In genomic region chr4:81085979-81086378, GRCh38 we compare ENCODE assay signal across 33 cellular contexts. TPM values are rescaled to one million over a fixed set of nuclear protein-coding genes. Genes with fewer than 3 reads are reported as not detected.
"Had no signal": no experiment of that assay in that cellular context is flagged by ENCODE, and none has a peak within 500 bp of the region (broad histone marks: within the 10 kb centered on the region; RNA-seq: fewer than 3 reads in every experiment).

No MANE protein-coding gene starts in this region.

- H3K27ac ChIP-seq: ovary, parathyroid adenoma, psoas muscle, right lobe of liver, skin epidermis, spleen, suprapubic skin, testis, tibial artery, transverse colon, upper lobe of left lung, vagina had no signal

- H3K36me3 Mint-ChIP-seq: naive thymus-derived CD8-positive, alpha-beta T cell; natural killer cell treated with Interleukin-12 subunit alpha and Interleukin-12 subunit beta and Interleukin-15 and Interleukin-18, amount 100 ng/mL, for 72 hours; stimulated activated memory B cell treated with anti-CD40 and anti-IgM and Interleukin-4, amounts not matched to agents 10 μg/mL and 1 μg/mL and 100 μg/mL, for 72 hours had no signal

- FAIRE-seq: urothelium cell line had no signal

- H3K79me2 ChIP-seq: parathyroid adenoma had no signal

- H2AFZ ChIP-seq: parathyroid adenoma had no signal

- H3K9ac ChIP-seq: parathyroid adenoma had no signal

- H3K9me3 ChIP-seq: ovary, psoas muscle, right lobe of liver, spleen, suprapubic skin, testis, transverse colon, upper lobe of left lung, vagina had no signal

- H3K4me1 Mint-ChIP-seq: naive thymus-derived CD8-positive, alpha-beta T cell; neural crest cell; stimulated activated memory B cell treated with anti-CD40 and anti-IgM and Interleukin-4, amounts not matched to agents 10 μg/mL and 1 μg/mL and 100 μg/mL, for 72 hours; stimulated activated naive CD8-positive, alpha-beta T cell treated with anti-CD3 and anti-CD28 coated beads, Interleukin-15, amount 100 ng/mL, for 72 hours had no signal

- H3K27me3 ChIP-seq: ovary, right lobe of liver, spleen, suprapubic skin, testis, tibial artery, transverse colon, upper lobe of left lung, vagina had no signal

- H3K27ac Mint-ChIP-seq: naive thymus-derived CD8-positive, alpha-beta T cell; natural killer cell treated with Interleukin-12 subunit alpha and Interleukin-12 subunit beta and Interleukin-15 and Interleukin-18, amount 100 ng/mL, for 72 hours; nephron progenitor cell; progenitor cell of endocrine pancreas; stimulated activated memory B cell treated with anti-CD40 and anti-IgM and Interleukin-4, amounts not matched to agents 10 μg/mL and 1 μg/mL and 100 μg/mL, for 72 hours; stimulated activated naive CD8-positive, alpha-beta T cell treated with anti-CD3 and anti-CD28 coated beads, Interleukin-15, amount 100 ng/mL, for 72 hours had no signal

- H3K4me3 ChIP-seq: ovary, psoas muscle, right lobe of liver, skin epidermis, smooth muscle cell, spleen, suprapubic skin, testis, tibial artery, transverse colon, upper lobe of left lung, vagina had no signal

- H3K36me3 ChIP-seq: ovary, right lobe of liver, spleen, suprapubic skin, tibial artery, transverse colon, upper lobe of left lung, vagina had no signal

- H3K4me2 ChIP-seq: smooth muscle cell had no signal

- H3K27me3 Mint-ChIP-seq: progenitor cell of endocrine pancreas; stimulated activated naive CD8-positive, alpha-beta T cell treated with anti-CD3 and anti-CD28 coated beads, Interleukin-15, amount 100 ng/mL, for 72 hours had no signal

- DNase-seq: naive thymus-derived CD8-positive, alpha-beta T cell; nephron progenitor cell; occipital lobe; ovary; posterior cingulate gyrus; psoas muscle; right cardiac atrium; right lobe of liver; spleen; stimulated activated CD4-positive, alpha-beta T cell treated with anti-CD3 and anti-CD28 coated beads, Interleukin-12 subunit alpha, Interleukin-12 subunit beta, amount 100 ng/mL, for 4 hours; stimulated activated CD4-positive, alpha-beta T cell treated with anti-CD3 and anti-CD28 coated beads, Interleukin-1b, Interleukin-23, amount 100 ng/mL, for 48 hours; stimulated activated CD4-positive, alpha-beta T cell treated with anti-CD3 and anti-CD28 coated beads, Interleukin-4, amount 100 ng/mL, for 1 hour; stimulated activated CD4-positive, alpha-beta T cell treated with anti-CD3 and anti-CD28 coated beads, Interleukin-4, amount 100 ng/mL, for 4 hours; stimulated activated CD8-positive, alpha-beta memory T cell treated with anti-CD3 and anti-CD28 coated beads, Interleukin-4, amount 100 ng/mL, for 48 hours; stimulated activated naive CD4-positive, alpha-beta T cell; stimulated activated naive CD8-positive, alpha-beta T cell treated with anti-CD3 and anti-CD28 coated beads, Interleukin-15, amount 100 ng/mL, for 72 hours; stimulated activated naive CD8-positive, alpha-beta T cell treated with anti-CD3 and anti-CD28 coated beads, Interleukin-15, Interleukin-2, amounts not matched to agents 100 U/mL and 50 U/mL, for 24 hours; substantia nigra; testis; tibial artery; transverse colon; upper lobe of left lung had no signal

- ATAC-seq: naive thymus-derived CD8-positive, alpha-beta T cell; natural killer cell treated with Interleukin-12 subunit alpha and Interleukin-12 subunit beta and Interleukin-15 and Interleukin-18, amount 100 ng/mL, for 72 hours; psoas muscle; right cardiac atrium; right lobe of liver; stimulated activated memory B cell treated with anti-CD40 and anti-IgM and Interleukin-4, amounts not matched to agents 10 μg/mL and 1 μg/mL and 100 μg/mL, for 72 hours; stimulated activated naive CD8-positive, alpha-beta T cell treated with anti-CD3 and anti-CD28 coated beads, Interleukin-15, amount 100 ng/mL, for 72 hours; stimulated activated naive CD8-positive, alpha-beta T cell treated with anti-CD3 and anti-CD28 coated beads, Interleukin-15, Interleukin-2, amounts not matched to agents 100 U/mL and 50 U/mL, for 24 hours had no signal

- H3K4me1 ChIP-seq: parathyroid adenoma, psoas muscle, right lobe of liver, spleen, suprapubic skin, testis, tibial artery, transverse colon, upper lobe of left lung, vagina had no signal

- H3K4me3 Mint-ChIP-seq: naive thymus-derived CD8-positive, alpha-beta T cell; natural killer cell treated with Interleukin-12 subunit alpha and Interleukin-12 subunit beta and Interleukin-15 and Interleukin-18, amount 100 ng/mL, for 72 hours; nephron progenitor cell; neural crest cell; stimulated activated memory B cell treated with anti-CD40 and anti-IgM and Interleukin-4, amounts not matched to agents 10 μg/mL and 1 μg/mL and 100 μg/mL, for 72 hours; stimulated activated naive CD8-positive, alpha-beta T cell treated with anti-CD3 and anti-CD28 coated beads, Interleukin-15, amount 100 ng/mL, for 72 hours had no signal

RNA-seq across cellular contexts. Expression of gene BMP3, which starts 55.5 kb away (rescaled TPM):
- total RNA-seq: naive thymus-derived CD8-positive, alpha-beta T cell; osteoblast; right cardiac atrium; right lobe of liver; smooth muscle cell had no signal
- polyA plus RNA-seq: smooth muscle cell had no signal
